ENCODE assay signal across 26 cellular contexts in genomic region chr11:99037057-99037456, GRCh38. TPM values are rescaled to one million over a fixed set of nuclear protein-coding genes. Genes with fewer than 3 reads are reported as not detected.
"Had no signal": no experiment of that assay in that cellular context is flagged by ENCODE, and none has a peak within 500 bp of the region (broad histone marks: within the 10 kb centered on the region; RNA-seq: fewer than 3 reads in every experiment).

No MANE protein-coding gene starts in this region.

- H3K36me3 ChIP-seq: stomach, suprapubic skin, thoracic aorta, thyroid gland, tibial artery, tibial nerve, transverse colon, upper lobe of left lung, upper lobe of right lung, uterus, vagina had no signal

- H3K9me3 ChIP-seq: stomach, suprapubic skin, testis, thoracic aorta, thyroid gland, tibial artery, tibial nerve, transverse colon, upper lobe of left lung, upper lobe of right lung, uterus, vagina had no signal

- DNase-seq: stimulated activated CD4-positive, alpha-beta T cell treated with anti-CD3 and anti-CD28 coated beads, Interleukin-2, amount 100 ng/mL, for 48 hours; stimulated activated CD4-positive, alpha-beta T cell treated with anti-CD3 and anti-CD28 coated beads, Interleukin-4, amount 100 ng/mL, for 1 hour; stimulated activated CD4-positive, alpha-beta T cell treated with anti-CD3 and anti-CD28 coated beads, Interleukin-4, amount 100 ng/mL, for 24 hours; stimulated activated CD4-positive, alpha-beta T cell treated with anti-CD3 and anti-CD28 coated beads, Interleukin-4, amount 100 ng/mL, for 4 hours; stimulated activated CD8-positive, alpha-beta memory T cell treated with anti-CD3 and anti-CD28 coated beads, Interleukin-4, amount 100 ng/mL, for 48 hours; stimulated activated naive B cell treated with anti-CD40 and anti-IgM and Interleukin-4, amounts not matched to agents 10 μg/mL and 1 μg/mL and 100 μg/mL, for 72 hours; stimulated activated naive CD4-positive, alpha-beta T cell; stimulated activated naive CD4-positive, alpha-beta T cell treated with Interleukin-2 at 50 U/mL for 16 hours; stimulated activated naive CD8-positive, alpha-beta T cell treated with anti-CD3 and anti-CD28 coated beads, Interleukin-15, amount 100 ng/mL, for 72 hours; stimulated activated naive CD8-positive, alpha-beta T cell treated with anti-CD3 and anti-CD28 coated beads, Interleukin-15, Interleukin-2, amounts not matched to agents 100 U/mL and 50 U/mL, for 24 hours; stomach; substantia nigra; testis; thyroid gland; tibial artery; transverse colon; trophoblast cell; upper lobe of left lung; upper lobe of right lung; uterus had no signal

- H3K27me3 ChIP-seq: stomach, suprapubic skin, testis, thyroid gland, tibial artery, tibial nerve, transverse colon, upper lobe of left lung, upper lobe of right lung, uterus, vagina had no signal

- H3K4me3 ChIP-seq: stomach, suprapubic skin, testis, thoracic aorta, thyroid gland, tibial artery, tibial nerve, transverse colon, upper lobe of left lung, upper lobe of right lung, uterus, vagina had no signal

- H3K27ac ChIP-seq: stomach, suprapubic skin, testis, thoracic aorta, thyroid gland, tibial artery, tibial nerve, transverse colon, upper lobe of left lung, upper lobe of right lung, uterus, vagina had no signal

RNA-seq across cellular contexts. Expression of gene CNTN5, which starts 16.3 kb away (rescaled TPM):
- total RNA-seq: subcutaneous adipose tissue, suprapubic skin, upper lobe of right lung had no signal
- polyA plus RNA-seq: urinary bladder had no signal
